ENCODE assay signal across 8 cellular contexts in genomic region chr17:45490615-45491433, GRCh38. TPM values are rescaled to one million over a fixed set of nuclear protein-coding genes. Genes with fewer than 3 reads are reported as not detected.
DNase-seq lines count a peak whose midpoint lies in the region; ATAC-seq and TF ChIP-seq lines count a peak whose summit lies in the region.
"Not testable (repeated sequence)": the region's sequence is repeated elsewhere in the genome, so short reads cannot be mapped to it uniquely, and the experiment has no call there.

PLEKHM1 (minus strand) TSS chr17:45490721; CDS start chr17:45482484, 8,237 bp downstream.

- WGBS in psoas muscle, 3 donors, result 0 to 1% (median 1%) methylated on average over 34 to 54 of the region's 59 CpGs

- DNase-seq in NCI-H187 (lab: John Stamatoyannopoulos, UW), result peak; percentile 23 to 63
- peak; percentile 72 for DNase-seq in T-helper 22 cell (ENCODE audit: low read depth)
- peak; percentile 61 to 93 for DNase-seq in ascending aorta (ENCODE audit: low spot score in 2 of 2)
- peak; percentile 89 for DNase-seq in right atrium auricular region (ENCODE audit: low spot score)
- DNase-seq in psoas muscle, result peak; percentile 91 to 94
- DNase-seq in upper lobe of right lung, result peak; percentile 95

- H3K4me3 ChIP-seq in ascending aorta (peak within 1 kb of the TSS; percentile 65 to 86), right atrium auricular region (peak within 1 kb of the TSS; percentile 70 to 75), psoas muscle (peak within 1 kb of the TSS; percentile 76), upper lobe of right lung (peak within 1 kb of the TSS; percentile 65)

- H3K27me3 ChIP-seq in ascending aorta; right atrium auricular region; psoas muscle (ENCODE audit: insufficient read depth in 3 of 3, low read length in 2 of 3); upper lobe of right lung: not testable (repeated sequence)

- TF ChIP-seq CTCF in ascending aorta (IDR thresholded peaks at IDR 0.05); right atrium auricular region (IDR thresholded peaks at IDR 0.05); psoas muscle (IDR thresholded peaks at IDR 0.05); upper lobe of right lung (IDR thresholded peaks at IDR 0.05): not testable (repeated sequence)

- H3K9me3 ChIP-seq in ascending aorta, right atrium auricular region, psoas muscle, upper lobe of right lung: not testable (repeated sequence)

- H3K4me1 ChIP-seq in ascending aorta, result not testable (repeated sequence)
- H3K4me1 ChIP-seq in right atrium auricular region (peaks cover 0 to 28% of the 10 kb centered on the region in 2 donors), psoas muscle (peaks cover 16% of the 10 kb centered on the region), upper lobe of right lung (peaks cover 13% of the 10 kb centered on the region)

- intact Hi-C loops in ascending aorta (cut with DNase I); psoas muscle (cut with DNase I); upper lobe of right lung (cut with DNase I): not testable (repeated sequence)

- H3K36me3 ChIP-seq in ascending aorta; right atrium auricular region; psoas muscle (ENCODE audit: insufficient read depth in 1 of 2, low read depth in 1 of 2); upper lobe of right lung: not testable (repeated sequence)

- H3K27ac ChIP-seq in ascending aorta (peak within 1 kb of the TSS; percentile 87 to 92), right atrium auricular region (peak within 1 kb of the TSS; percentile 86 to 95), psoas muscle (peak within 1 kb of the TSS; percentile 88), upper lobe of right lung (peak within 1 kb of the TSS; percentile 89)

- ATAC-seq in GM18502 (IDR thresholded peaks at IDR 0.05; ENCODE audit: poor library complexity, unreplicated experiment), result peak; percentile 96
- ATAC-seq in HG02938 (IDR thresholded peaks at IDR 0.05; ENCODE audit: unreplicated experiment), result peak; percentile 83
- peak; percentile 92 to 96 (median 92) for ATAC-seq in psoas muscle
- ATAC-seq in upper lobe of right lung, result peak; percentile 96

RNA-seq across cellular contexts. Expression of gene PLEKHM1, which starts in this region (rescaled TPM):
- total RNA-seq in ascending aorta, result 30.2 TPM
- 10 to 100 TPM; 26.9 to 46.1 TPM for total RNA-seq in right atrium auricular region
- total RNA-seq in psoas muscle, result 10 to 100 TPM; 21.8 to 47.6 (median 36.0) TPM
- polyA plus RNA-seq in psoas muscle, result 10 to 100 TPM; 13.0 to 25.5 (median 23.9) TPM
- 69.8 TPM for total RNA-seq in upper lobe of right lung

Comparison
In these comparisons a context has a peak if more than half of its experiments do, and no peak if none do; other contexts are left out.
1. Peak in every context shown above with its lines: DNase-seq, ATAC-seq, H3K4me3 ChIP-seq and H3K27ac ChIP-seq.
2. DNase-seq: peak in every context shown above with its lines; median percentile 95 in upper lobe of right lung; 92 in psoas muscle; 89 in right atrium auricular region; 77 in ascending aorta; 72 in T-helper 22 cell; 43 in NCI-H187.